Comparison of ENCODE assay signal across 28 cellular contexts in genomic region chr18:1458547-1458946, GRCh38.
"Had no signal": no experiment of that assay in that cellular context is flagged by ENCODE, and none has a peak within 500 bp of the region (broad histone marks: within the 10 kb centered on the region; RNA-seq: fewer than 3 reads in every experiment).

No MANE protein-coding gene starts in this region.

- H3K9me3 ChIP-seq: testis, thoracic aorta, thyroid gland, tibial nerve, upper lobe of left lung, upper lobe of right lung, uterus, vagina had no signal

- ATAC-seq: stimulated activated effector memory CD8-positive, alpha-beta T cell treated with anti-CD3 and anti-CD28 coated beads, Interleukin-12 subunit alpha, Interleukin-12 subunit beta, amount 100 ng/mL, for 72 hours; stimulated activated memory B cell treated with anti-CD40 and anti-IgM and Interleukin-4, amounts not matched to agents 10 μg/mL and 1 μg/mL and 100 μg/mL, for 72 hours; stimulated activated naive B cell treated with anti-CD40 and anti-IgM and Interleukin-4, amounts not matched to agents 10 μg/mL and 1 μg/mL and 100 μg/mL, for 72 hours; stimulated activated naive CD8-positive, alpha-beta T cell treated with anti-CD3 and anti-CD28 coated beads, Interleukin-15, amount 100 ng/mL, for 72 hours; stimulated activated naive CD8-positive, alpha-beta T cell treated with anti-CD3 and anti-CD28 coated beads, Interleukin-15, Interleukin-2, amounts not matched to agents 100 U/mL and 50 U/mL, for 24 hours; upper lobe of right lung had no signal

- H3K4me1 Mint-ChIP-seq: stimulated activated effector memory CD8-positive, alpha-beta T cell treated with anti-CD3 and anti-CD28 coated beads, Interleukin-12 subunit alpha, Interleukin-12 subunit beta, amount 100 ng/mL, for 72 hours; stimulated activated memory B cell treated with anti-CD40 and anti-IgM and Interleukin-4, amounts not matched to agents 10 μg/mL and 1 μg/mL and 100 μg/mL, for 72 hours; stimulated activated naive B cell treated with anti-CD40 and anti-IgM and Interleukin-4, amounts not matched to agents 10 μg/mL and 1 μg/mL and 100 μg/mL, for 72 hours; stimulated activated naive CD8-positive, alpha-beta T cell treated with anti-CD3 and anti-CD28 coated beads, Interleukin-15, amount 100 ng/mL, for 72 hours had no signal

- H3K27ac ChIP-seq: stomach, suprapubic skin, testis, thoracic aorta, thyroid gland, tibial artery, tibial nerve, transverse colon, upper lobe of left lung, upper lobe of right lung, uterus, vagina had no signal

- H3K27ac Mint-ChIP-seq: stimulated activated effector memory CD8-positive, alpha-beta T cell treated with anti-CD3 and anti-CD28 coated beads, Interleukin-12 subunit alpha, Interleukin-12 subunit beta, amount 100 ng/mL, for 72 hours; stimulated activated memory B cell treated with anti-CD40 and anti-IgM and Interleukin-4, amounts not matched to agents 10 μg/mL and 1 μg/mL and 100 μg/mL, for 72 hours; stimulated activated naive B cell treated with anti-CD40 and anti-IgM and Interleukin-4, amounts not matched to agents 10 μg/mL and 1 μg/mL and 100 μg/mL, for 72 hours; stimulated activated naive CD8-positive, alpha-beta T cell treated with anti-CD3 and anti-CD28 coated beads, Interleukin-15, amount 100 ng/mL, for 72 hours; stimulated activated naive CD8-positive, alpha-beta T cell treated with anti-CD3 and anti-CD28 coated beads, Interleukin-15, Interleukin-2, amounts not matched to agents 100 ng/mL and 50 ng/mL, for 24 hours; type B pancreatic cell had no signal

- H3K36me3 Mint-ChIP-seq: stimulated activated effector memory CD8-positive, alpha-beta T cell treated with anti-CD3 and anti-CD28 coated beads, Interleukin-12 subunit alpha, Interleukin-12 subunit beta, amount 100 ng/mL, for 72 hours; stimulated activated memory B cell treated with anti-CD40 and anti-IgM and Interleukin-4, amounts not matched to agents 10 μg/mL and 1 μg/mL and 100 μg/mL, for 72 hours; stimulated activated naive B cell treated with anti-CD40 and anti-IgM and Interleukin-4, amounts not matched to agents 10 μg/mL and 1 μg/mL and 100 μg/mL, for 72 hours; type B pancreatic cell had no signal

- H3K27me3 Mint-ChIP-seq: stimulated activated memory B cell treated with anti-CD40 and anti-IgM and Interleukin-4, amounts not matched to agents 10 μg/mL and 1 μg/mL and 100 μg/mL, for 72 hours; stimulated activated naive B cell treated with anti-CD40 and anti-IgM and Interleukin-4, amounts not matched to agents 10 μg/mL and 1 μg/mL and 100 μg/mL, for 72 hours; stimulated activated naive CD8-positive, alpha-beta T cell treated with anti-CD3 and anti-CD28 coated beads, Interleukin-15, amount 100 ng/mL, for 72 hours; stimulated activated naive CD8-positive, alpha-beta T cell treated with anti-CD3 and anti-CD28 coated beads, Interleukin-15, Interleukin-2, amounts not matched to agents 100 ng/mL and 50 ng/mL, for 24 hours; type B pancreatic cell had no signal

- H3K4me3 ChIP-seq: stomach, suprapubic skin, testis, thoracic aorta, thyroid gland, tibial artery, tibial nerve, transverse colon, upper lobe of left lung, upper lobe of right lung, uterus, vagina had no signal

- H3K27me3 ChIP-seq: stomach, suprapubic skin, testis, thyroid gland, tibial artery, tibial nerve, transverse colon, upper lobe of left lung, upper lobe of right lung, uterus, vagina had no signal

- H3K4me1 ChIP-seq: stomach, suprapubic skin, testis, thyroid gland, tibial artery, tibial nerve, transverse colon, upper lobe of left lung, upper lobe of right lung, uterus, vagina had no signal

- H3K9me3 Mint-ChIP-seq: type B pancreatic cell had no signal

- H3K4me3 Mint-ChIP-seq: stimulated activated effector memory CD8-positive, alpha-beta T cell treated with anti-CD3 and anti-CD28 coated beads, Interleukin-12 subunit alpha, Interleukin-12 subunit beta, amount 100 ng/mL, for 72 hours; stimulated activated memory B cell treated with anti-CD40 and anti-IgM and Interleukin-4, amounts not matched to agents 10 μg/mL and 1 μg/mL and 100 μg/mL, for 72 hours; stimulated activated naive B cell treated with anti-CD40 and anti-IgM and Interleukin-4, amounts not matched to agents 10 μg/mL and 1 μg/mL and 100 μg/mL, for 72 hours; stimulated activated naive CD8-positive, alpha-beta T cell treated with anti-CD3 and anti-CD28 coated beads, Interleukin-15, amount 100 ng/mL, for 72 hours; stimulated activated naive CD8-positive, alpha-beta T cell treated with anti-CD3 and anti-CD28 coated beads, Interleukin-15, Interleukin-2, amounts not matched to agents 100 ng/mL and 50 ng/mL, for 24 hours; type B pancreatic cell had no signal

- DNase-seq: stimulated activated CD4-positive, alpha-beta T cell treated with anti-CD3 and anti-CD28 coated beads, Interleukin-2, amount 100 ng/mL, for 48 hours; stimulated activated CD4-positive, alpha-beta T cell treated with anti-CD3 and anti-CD28 coated beads, Interleukin-4, amount 100 ng/mL, for 1 hour; stimulated activated CD4-positive, alpha-beta T cell treated with anti-CD3 and anti-CD28 coated beads, Interleukin-4, amount 100 ng/mL, for 24 hours; stimulated activated CD4-positive, alpha-beta T cell treated with anti-CD3 and anti-CD28 coated beads, Interleukin-4, amount 100 ng/mL, for 4 hours; stimulated activated CD8-positive, alpha-beta memory T cell treated with anti-CD3 and anti-CD28 coated beads, Interleukin-4, amount 100 ng/mL, for 48 hours; stimulated activated naive B cell treated with anti-CD40 and anti-IgM and Interleukin-4, amounts not matched to agents 10 μg/mL and 1 μg/mL and 100 μg/mL, for 72 hours; stimulated activated naive CD4-positive, alpha-beta T cell; stimulated activated naive CD4-positive, alpha-beta T cell treated with Interleukin-2 at 50 U/mL for 16 hours; stimulated activated naive CD8-positive, alpha-beta T cell treated with anti-CD3 and anti-CD28 coated beads, Interleukin-15, amount 100 ng/mL, for 72 hours; stimulated activated naive CD8-positive, alpha-beta T cell treated with anti-CD3 and anti-CD28 coated beads, Interleukin-15, Interleukin-2, amounts not matched to agents 100 U/mL and 50 U/mL, for 24 hours; stomach; substantia nigra; testis; thyroid gland; tibial artery; transverse colon; trophoblast cell; upper lobe of left lung; upper lobe of right lung; uterus had no signal

- H3K36me3 ChIP-seq: stomach, suprapubic skin, thoracic aorta, thyroid gland, tibial artery, tibial nerve, transverse colon, upper lobe of left lung, upper lobe of right lung, uterus, vagina had no signal
